In the genomic region with DNA sequence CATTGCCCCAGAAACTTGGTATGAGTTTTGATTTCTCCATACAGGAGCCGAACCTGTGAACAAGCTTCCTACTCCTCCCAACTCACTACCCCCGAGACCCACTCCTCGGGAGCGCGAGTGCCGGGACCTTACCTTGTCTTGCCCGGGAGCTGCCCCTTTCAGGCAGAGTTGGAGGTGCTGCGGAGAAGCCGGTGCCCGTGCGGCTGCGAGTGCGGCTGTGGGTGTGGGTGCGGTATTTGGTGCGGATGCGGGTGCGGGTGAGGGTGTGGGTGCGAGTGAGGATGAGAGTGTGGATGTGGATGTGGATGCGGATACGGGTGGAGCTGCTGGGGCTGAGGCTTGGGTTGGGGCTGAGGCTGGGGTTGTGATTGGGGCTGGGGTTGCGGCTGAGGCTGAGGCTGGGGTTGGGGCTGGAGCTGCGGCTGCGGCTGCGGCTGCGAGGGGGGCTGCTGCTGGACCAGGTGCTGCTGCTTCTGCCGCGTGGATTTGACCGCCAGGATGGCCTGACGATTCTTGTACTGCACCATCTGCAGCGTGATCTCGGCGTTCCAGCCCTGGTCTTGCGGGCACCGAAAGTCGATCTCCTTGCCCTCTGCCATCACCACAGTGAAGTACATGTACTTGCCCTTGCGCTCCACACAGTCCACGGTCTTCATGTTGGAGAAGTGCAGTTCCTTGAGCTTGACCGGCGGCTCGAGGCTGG, we compare ENCODE assay signal across 8 cellular contexts. TPM values are rescaled to one million over a fixed set of nuclear protein-coding genes. Genes with fewer than 3 reads are reported as not detected.
DNase-seq lines count a peak whose midpoint lies in the region; ATAC-seq and TF ChIP-seq lines count a peak whose summit lies in the region.

No MANE protein-coding gene starts in this region.

- H3K36me3 Mint-ChIP-seq in HFFc6 (ENCODE audit: low read depth), result peaks cover 46% of the 10 kb centered on the region
- peaks cover 7% of the 10 kb centered on the region for H3K36me3 Mint-ChIP-seq in activated naive CD8-positive, alpha-beta T cell treated with anti-CD3 and anti-CD28 coated beads, Interleukin-2, amount 10 ng/mL, durations not matched to agents 7 days and 5 days

- POLR2A ChIA-PET in BJ (lab: Charles Lee), result interaction anchor here (0.6 to 1.0 kb wide), 4 partner anchors 208 to 541 kb away, joined by 3 to 4 read pairs (median 3); no protein-coding TSS in a partner anchor
- POLR2A ChIA-PET in activated naive CD8-positive, alpha-beta T cell treated with anti-CD3 and anti-CD28 coated beads, Interleukin-2, amount 10 ng/mL, durations not matched to agents 7 days and 5 days (lab: Charles Lee), result interaction anchor here (0.9 to 3.6 kb wide), 12 partner anchors 10 to 519 kb away, joined by 3 to 44 read pairs (median 6); a partner anchor contains a TSS

- intact Hi-C loops in left ventricle myocardium inferior (cut with micrococcal nuclease), result no loop called here

- peak overlapping the region; percentile 97 for H3K27ac Mint-ChIP-seq in HFFc6
- H3K27ac Mint-ChIP-seq in activated naive CD8-positive, alpha-beta T cell treated with anti-CD3 and anti-CD28 coated beads, Interleukin-2, amount 10 ng/mL, durations not matched to agents 7 days and 5 days, result peak overlapping the region; percentile 93

- no peaks in the 10 kb centered on the region for H3K27me3 ChIP-seq in BJ (ENCODE audit: control insufficient read depth, insufficient read depth, low read length)
- no peaks in the 10 kb centered on the region for H3K27me3 ChIP-seq in RWPE2 (ENCODE audit: insufficient read depth, poor library complexity, severe bottlenecking)
- no peaks in the 10 kb centered on the region for H3K27me3 ChIP-seq in left ventricle myocardium inferior (ENCODE audit: low read depth)

- peaks cover 17% of the 10 kb centered on the region for H3K9me3 Mint-ChIP-seq in HFFc6
- no peaks in the 10 kb centered on the region for H3K9me3 Mint-ChIP-seq in activated naive CD8-positive, alpha-beta T cell treated with anti-CD3 and anti-CD28 coated beads, Interleukin-2, amount 10 ng/mL, durations not matched to agents 7 days and 5 days

- CTCF ChIA-PET in BJ (lab: Yijun Ruan, JAX), result interaction anchor here (0.7 to 9.0 kb wide), 14 partner anchors 10 to 505 kb away, joined by 3 to 98 read pairs (median 4); no protein-coding TSS in a partner anchor

- peak; percentile 1; the same call in 1 of the 3 replicates for ATAC-seq in RWPE2 (ENCODE audit: low read depth)
- peak; percentile 1 for ATAC-seq in activated naive CD8-positive, alpha-beta T cell treated with anti-CD3 and anti-CD28 coated beads, Interleukin-2, amount 10 ng/mL, durations not matched to agents 7 days and 5 days (ENCODE audit: low read depth)
- ATAC-seq in GM18498 (IDR thresholded peaks at IDR 0.05; ENCODE audit: unreplicated experiment), result no peak

- H3K36me3 ChIP-seq in BJ (ENCODE audit: control insufficient read depth, insufficient read depth, low read length) (no peaks in the 10 kb centered on the region), RWPE2 (ENCODE audit: low read depth) (peaks cover 48% of the 10 kb centered on the region), left ventricle myocardium inferior (no peaks in the 10 kb centered on the region)

- H3K4me3 Mint-ChIP-seq in HFFc6, result peak overlapping the region; percentile 98
- H3K4me3 Mint-ChIP-seq in activated naive CD8-positive, alpha-beta T cell treated with anti-CD3 and anti-CD28 coated beads, Interleukin-2, amount 10 ng/mL, durations not matched to agents 7 days and 5 days, result peak overlapping the region; percentile 92

- no peak for DNase-seq in BJ (ENCODE audit: low read depth)
- peak; percentile 54 for DNase-seq in HFFc6
- DNase-seq in RWPE2 (ENCODE audit: low spot score), result no peak
- DNase-seq in activated naive CD8-positive, alpha-beta T cell treated with anti-CD3 and anti-CD28 coated beads, Interleukin-2, amount 10 ng/mL, durations not matched to agents 7 days and 5 days, result peak; percentile 76
- DNase-seq in left ventricle myocardium inferior, result peak; percentile 31
- peak; percentile 27 for DNase-seq in putamen (ENCODE audit: low spot score)
- DNase-seq in NCI-H2029 (lab: John Stamatoyannopoulos, UW), result no peak

- peaks cover 30% of the 10 kb centered on the region for H3K4me1 ChIP-seq in RWPE2 (ENCODE audit: insufficient read depth, poor library complexity, severe bottlenecking)
- peaks cover 59% of the 10 kb centered on the region for H3K4me1 ChIP-seq in left ventricle myocardium inferior

- H3K27ac ChIP-seq in RWPE2 (ENCODE audit: poor library complexity, severe bottlenecking) (peak overlapping the region; percentile 87), left ventricle myocardium inferior (replicated peaks) (peak overlapping the region; percentile 99)

- no peak for TF ChIP-seq CTCF in BJ (IDR thresholded peaks at IDR 0.05; ENCODE audit: insufficient read depth, low read depth, low read length)
- no peak for TF ChIP-seq CTCF in HFFc6 (IDR thresholded peaks at IDR 0.05)
- TF ChIP-seq CTCF in RWPE2 (IDR thresholded peaks at IDR 0.05; ENCODE audit: poor library complexity, severe bottlenecking), result no peak
- no peak for TF ChIP-seq CTCF in left ventricle myocardium inferior (IDR thresholded peaks at IDR 0.05; ENCODE audit: borderline replicate concordance)

- H3K27me3 Mint-ChIP-seq in HFFc6 (ENCODE audit: insufficient read depth), result peaks cover 19% of the 10 kb centered on the region
- H3K27me3 Mint-ChIP-seq in activated naive CD8-positive, alpha-beta T cell treated with anti-CD3 and anti-CD28 coated beads, Interleukin-2, amount 10 ng/mL, durations not matched to agents 7 days and 5 days, result peaks cover 9% of the 10 kb centered on the region

- H3K4me1 Mint-ChIP-seq in HFFc6 (ENCODE audit: low read depth), result peaks cover 52% of the 10 kb centered on the region
- peaks cover 28% of the 10 kb centered on the region for H3K4me1 Mint-ChIP-seq in activated naive CD8-positive, alpha-beta T cell treated with anti-CD3 and anti-CD28 coated beads, Interleukin-2, amount 10 ng/mL, durations not matched to agents 7 days and 5 days

- peak overlapping the region; percentile 70 for H3K4me3 ChIP-seq in BJ (ENCODE audit: low read depth, low read length)
- peak overlapping the region; percentile 70 for H3K4me3 ChIP-seq in RWPE2 (ENCODE audit: severe bottlenecking)
- H3K4me3 ChIP-seq in left ventricle myocardium inferior, result peak overlapping the region; percentile 90

- H3K9me3 ChIP-seq in RWPE2 (ENCODE audit: severe bottlenecking) (no peaks in the 10 kb centered on the region), left ventricle myocardium inferior (replicated peaks) (no peaks in the 10 kb centered on the region)

RNA-seq across cellular contexts. Expression of a gene that starts 1.0 kb away (rescaled TPM):
- 8.1 and 12.1 TPM in 2 replicates for polyA plus RNA-seq in BJ (2011; rRNA removed)
- 13.5 and 13.7 TPM in 2 replicates for polyA minus RNA-seq in BJ (2011; rRNA and poly(A)+ RNA removed)
- 10 to 100 TPM; 49.2 to 81.5 (median 76.2) TPM for total RNA-seq in HFFc6 (2021; fragmentation: NEBNext Ultra II Directional; extraction: Animal tissue kit (Norgen Biotek cat#: 25700))
- total RNA-seq in activated naive CD8-positive, alpha-beta T cell treated with anti-CD3 and anti-CD28 coated beads, Interleukin-2, amount 10 ng/mL, durations not matched to agents 7 days and 5 days, result 1 to 10 TPM; 5.2 to 5.8 TPM
- total RNA-seq in left ventricle myocardium inferior, result 22.8 TPM

RNA-seq across cellular contexts. Expression of a gene that starts 54.0 kb away (rescaled TPM):
- 111 and 245 TPM in 2 replicates for polyA plus RNA-seq in BJ (2011; rRNA removed)
- polyA minus RNA-seq in BJ (2011; rRNA and poly(A)+ RNA removed), result 39.7 and 57.9 TPM in 2 replicates
- total RNA-seq in HFFc6 (2021; fragmentation: NEBNext Ultra II Directional; extraction: Animal tissue kit (Norgen Biotek cat#: 25700)), result 100 to 1,000 TPM; 473 to 573 (median 520) TPM
- total RNA-seq in activated naive CD8-positive, alpha-beta T cell treated with anti-CD3 and anti-CD28 coated beads, Interleukin-2, amount 10 ng/mL, durations not matched to agents 7 days and 5 days, result 100 to 1,000 TPM; 534 to 576 TPM
- 256 TPM for total RNA-seq in left ventricle myocardium inferior

Comparison
In these comparisons a context has a peak if more than half of its experiments do, and no peak if none do; other contexts are left out.
1. DNase-seq: peak in HFFc6 (single experiment), activated naive CD8-positive, alpha-beta T cell treated with anti-CD3 and anti-CD28 coated beads, Interleukin-2, amount 10 ng/mL, durations not matched to agents 7 days and 5 days (single experiment), left ventricle myocardium inferior (single experiment) and putamen (single experiment); none in BJ (single experiment), RWPE2 (single experiment) and NCI-H2029 (single experiment).
2. Peak in every context shown above with its lines, with median percentiles within 50 percentile points of each other: H3K4me3 ChIP-seq.